1 cellular context compared by ENCODE assay signal in genomic region chr16:69438465-69438864, GRCh38.
TF ChIP-seq lines count a peak whose summit lies in the region.

No MANE protein-coding gene starts in this region.

TF ChIP-seq in GM12878, 131 proteins besides CTCF, POLR2A, EP300 and RAD21 (continued from another document):
- TF ChIP-seq ZBTB11 (CRISPR knock-in tag; IDR thresholded peaks at IDR 0.05) (no peak), CREM (IDR thresholded peaks at IDR 0.05; ENCODE audit: low read depth) (peak; percentile 30; the same call in 1 of the 2 replicates), HDGF (IDR thresholded peaks at IDR 0.05) (no peak), ETV6 (conservative IDR thresholded peaks at IDR 0.05 in 1 of 2, IDR thresholded peaks at IDR 0.05 in 1 of 2; ENCODE audit: borderline replicate concordance in 1 of 2, low read depth in 1 of 2) (peak in 1 of 2 experiments; percentile 66; a peak in 1 of 4 replicates), YBX1 (IDR thresholded peaks at IDR 0.05) (no peak), RELB (IDR thresholded peaks at IDR 0.05; ENCODE audit: low read depth) (peak; percentile 83), NBN (IDR thresholded peaks at IDR 0.05) (peak; percentile 65; the same call in 1 of the 2 replicates), PRDM15 (CRISPR knock-in tag; IDR thresholded peaks at IDR 0.05) (no peak), BACH1 (IDR thresholded peaks at IDR 0.05; ENCODE audit: borderline replicate concordance) (no peak), JUNB (IDR thresholded peaks at IDR 0.05) (peak; percentile 89), NR2F1 (conservative IDR thresholded peaks at IDR 0.05) (no peak), IKZF2 (IDR thresholded peaks at IDR 0.05) (peak; percentile 38; a peak in 2 of 4 replicates), ZNF207 (IDR thresholded peaks at IDR 0.05; ENCODE audit: borderline replicate concordance) (no peak), YY1 (IDR thresholded peaks at IDR 0.05; ENCODE audit: low read depth, low read length) (no peak), ATF3 (IDR thresholded peaks at IDR 0.05; ENCODE audit: borderline replicate concordance, extremely low read depth, low read depth, low read length) (no peak), MYB (IDR thresholded peaks at IDR 0.05; ENCODE audit: borderline replicate concordance, low read depth, low read length) (no peak), CHD1 (IDR thresholded peaks at IDR 0.05; ENCODE audit: low read depth, low read length) (no peak), IRF4 (IDR thresholded peaks at IDR 0.05; ENCODE audit: low read depth, low read length) (0 out of 2 replicates have a peak, but pooled peaks have one; percentile 51), ZBTB4 (CRISPR knock-in tag; IDR thresholded peaks at IDR 0.05) (no peak), SREBF1 (IDR thresholded peaks at IDR 0.05; ENCODE audit: low read length) (no peak), SMARCA5 (IDR thresholded peaks at IDR 0.05) (no peak), PAX5 (IDR thresholded peaks at IDR 0.05; ENCODE audit: borderline replicate concordance, low read depth, low read length) (no peak), ZSCAN29 (IDR thresholded peaks at IDR 0.05) (no peak), FOXM1 (IDR thresholded peaks at IDR 0.05; ENCODE audit: low read depth, low read length) (peak; percentile 67; the same call in 1 of the 2 replicates), RUNX3 (IDR thresholded peaks at IDR 0.05; ENCODE audit: low read length) (peak; percentile 73), SREBF2 (IDR thresholded peaks at IDR 0.05; ENCODE audit: low read length) (no peak), TARDBP (IDR thresholded peaks at IDR 0.05; ENCODE audit: borderline replicate concordance) (no peak), CUX1 (IDR thresholded peaks at IDR 0.05; ENCODE audit: insufficient replicate concordance, low read depth, low read length) (no peak), EGR1 (IDR thresholded peaks at IDR 0.05; ENCODE audit: borderline replicate concordance in 1 of 2, low read depth in 2 of 2, low read length in 2 of 2) (no peak), MTA2 (IDR thresholded peaks at IDR 0.05; ENCODE audit: low read depth) (peak; percentile 74), SUPT20H (IDR thresholded peaks at IDR 0.05; ENCODE audit: borderline replicate concordance, control insufficient read depth, low read depth, low read length) (no peak), CHD2 (IDR thresholded peaks at IDR 0.05; ENCODE audit: borderline replicate concordance, low read depth, low read length) (no peak)
TF ChIP-seq in GM12878: peak in this region for 19.
